Comparison of ENCODE assay signal across 24 cellular contexts in genomic region chr1:60569189-60569588, GRCh38.
"Had no signal": no experiment of that assay in that cellular context is flagged by ENCODE, and none has a peak within 500 bp of the region (broad histone marks: within the 10 kb centered on the region; RNA-seq: fewer than 3 reads in every experiment).

No MANE protein-coding gene starts in this region.

- ATAC-seq: activated CD8-positive, alpha-beta T cell treated with anti-CD3 and anti-CD28 coated beads for 36 hours; left ventricle myocardium superior; naive thymus-derived CD8-positive, alpha-beta T cell; right lobe of liver; stimulated activated memory B cell treated with anti-CD40 and anti-IgM and Interleukin-4, amounts not matched to agents 10 μg/mL and 1 μg/mL and 100 μg/mL, for 72 hours had no signal

- H3K9me3 ChIP-seq: pancreas, right lobe of liver, testis had no signal

- H3K4me1 ChIP-seq: right lobe of liver had no signal

- H3K27me3 ChIP-seq: pancreas, right lobe of liver, testis had no signal

- H3K27ac ChIP-seq: pancreas, right lobe of liver, testis had no signal

- H3K4me1 Mint-ChIP-seq: activated naive CD8-positive, alpha-beta T cell treated with anti-CD3 and anti-CD28 coated beads, Interleukin-2, amount 10 ng/mL, durations not matched to agents 7 days and 5 days; naive thymus-derived CD8-positive, alpha-beta T cell; stimulated activated memory B cell treated with anti-CD40 and anti-IgM and Interleukin-4, amounts not matched to agents 10 μg/mL and 1 μg/mL and 100 μg/mL, for 72 hours had no signal

- H3K36me3 Mint-ChIP-seq: activated naive CD8-positive, alpha-beta T cell treated with anti-CD3 and anti-CD28 coated beads, Interleukin-2, amount 10 ng/mL, durations not matched to agents 7 days and 5 days; naive thymus-derived CD8-positive, alpha-beta T cell; stimulated activated memory B cell treated with anti-CD40 and anti-IgM and Interleukin-4, amounts not matched to agents 10 μg/mL and 1 μg/mL and 100 μg/mL, for 72 hours had no signal

- H3K4me3 Mint-ChIP-seq: activated CD8-positive, alpha-beta T cell treated with anti-CD3 and anti-CD28 coated beads for 36 hours; activated naive CD8-positive, alpha-beta T cell treated with anti-CD3 and anti-CD28 coated beads, Interleukin-2, amount 10 ng/mL, durations not matched to agents 7 days and 5 days; naive thymus-derived CD8-positive, alpha-beta T cell; stimulated activated memory B cell treated with anti-CD40 and anti-IgM and Interleukin-4, amounts not matched to agents 10 μg/mL and 1 μg/mL and 100 μg/mL, for 72 hours; T-helper 2 cell treated with Interferon-gamma antibody and Interleukin-4, amounts not matched to agents 5 μg/mL and 100 μg/mL, for 36 hours had no signal

- H3K36me3 ChIP-seq: pancreas, right lobe of liver had no signal

- H3K4me3 ChIP-seq: pancreas, right lobe of liver, testis had no signal

- FAIRE-seq: endothelial cell of umbilical vein, islet of Langerhans, pancreas, small intestine had no signal

- H3K9me3 Mint-ChIP-seq: activated CD8-positive, alpha-beta T cell treated with anti-CD3 and anti-CD28 coated beads for 36 hours; activated naive CD8-positive, alpha-beta T cell treated with anti-CD3 and anti-CD28 coated beads, Interleukin-2, amount 10 ng/mL, durations not matched to agents 7 days and 5 days; activated T-helper 2 cell treated with anti-CD3 and anti-CD28 coated beads, Interferon-gamma antibody, Interleukin-2, Interleukin-4, amounts not matched to agents 10 μg/mL and 5 μg/mL and 100 μg/mL, durations not matched to agents 14 hours and 24 hours and 36 hours; T-helper 2 cell treated with Interferon-gamma antibody and Interleukin-4, amounts not matched to agents 5 μg/mL and 100 μg/mL, for 36 hours had no signal

- H3K27ac Mint-ChIP-seq: activated CD8-positive, alpha-beta T cell treated with anti-CD3 and anti-CD28 coated beads for 36 hours; activated naive CD8-positive, alpha-beta T cell treated with anti-CD3 and anti-CD28 coated beads, Interleukin-2, amount 10 ng/mL, durations not matched to agents 7 days and 5 days; activated T-helper 2 cell treated with anti-CD3 and anti-CD28 coated beads, Interferon-gamma antibody, Interleukin-2, Interleukin-4, amounts not matched to agents 10 μg/mL and 5 μg/mL and 100 μg/mL, durations not matched to agents 14 hours and 24 hours and 36 hours; naive thymus-derived CD8-positive, alpha-beta T cell; stimulated activated memory B cell treated with anti-CD40 and anti-IgM and Interleukin-4, amounts not matched to agents 10 μg/mL and 1 μg/mL and 100 μg/mL, for 72 hours; T-helper 2 cell treated with Interferon-gamma antibody and Interleukin-4, amounts not matched to agents 5 μg/mL and 100 μg/mL, for 36 hours had no signal

- DNase-seq: activated CD4-positive, alpha-beta T cell treated with anti-CD3 and anti-CD28 coated beads for 48 hours; activated CD4-positive, CD25-positive, alpha-beta regulatory T cell; activated CD8-positive, alpha-beta T cell treated with anti-CD3 and anti-CD28 coated beads for 36 hours; activated naive CD4-positive, alpha-beta T cell treated with Interleukin-2 at 50 U/mL for 16 hours; activated naive CD8-positive, alpha-beta T cell treated with anti-CD3 and anti-CD28 coated beads, Interleukin-2, amount 10 ng/mL, durations not matched to agents 7 days and 5 days; activated T-cell treated with anti-CD3 and anti-CD28 coated beads, Interleukin-2, amount 50 U/mL, for 1 hour; amygdala; dermis blood vessel endothelial cell; effector memory CD4-positive, alpha-beta T cell; foreskin melanocyte; glutamatergic neuron; hippocampal formation; left ventricle myocardium superior; naive thymus-derived CD8-positive, alpha-beta T cell; pancreas; right lobe of liver; small intestine; stimulated activated CD4-positive, alpha-beta T cell treated with anti-CD3 and anti-CD28 coated beads, Interleukin-4, amount 100 ng/mL, for 4 hours; testis had no signal

- H3K27me3 Mint-ChIP-seq: stimulated activated memory B cell treated with anti-CD40 and anti-IgM and Interleukin-4, amounts not matched to agents 10 μg/mL and 1 μg/mL and 100 μg/mL, for 72 hours had no signal
